Comparison of ENCODE assay signal across 17 cellular contexts in genomic region chr2:152706477-152707020, GRCh38. TPM values are rescaled to one million over a fixed set of nuclear protein-coding genes. Genes with fewer than 3 reads are reported as not detected.
A peak's percentile ranks its signal among the peaks of the same experiment; 100 is the strongest.
DNase-seq lines count a peak whose midpoint lies in the region; ATAC-seq, FAIRE-seq and TF ChIP-seq lines count a peak whose summit lies in the region.
"Had no signal": no experiment of that assay in that cellular context is flagged by ENCODE, and none has a peak within 500 bp of the region (broad histone marks: within the 10 kb centered on the region; RNA-seq: fewer than 3 reads in every experiment).

No MANE protein-coding gene starts in this region.

- no peak for DNase-seq in stimulated activated naive CD8-positive, alpha-beta T cell treated with anti-CD3 and anti-CD28 coated beads, Interleukin-15, amount 100 ng/mL, for 72 hours
- DNase-seq in astrocyte (ENCODE audit: low read depth) (no peak), progenitor cell of endocrine pancreas (ENCODE audit: low spot score, unreplicated experiment) (no peak), Karpas-422 (no peak), right atrium auricular region (ENCODE audit: low spot score) (no peak), putamen (ENCODE audit: low spot score) (no peak), NCI-H1417 (lab: John Stamatoyannopoulos, UW) (no peak)
- DNase-seq: 8988T; Calu3; CD8-positive, alpha-beta T cell; DMS79 treated with DMSO at 0.1 percent for 48 hours; GF-D8; HCEC 1CT had no signal

- ATAC-seq in stimulated activated naive CD8-positive, alpha-beta T cell treated with anti-CD3 and anti-CD28 coated beads, Interleukin-15, amount 100 ng/mL, for 72 hours: no peak
- ATAC-seq: CD8-positive, alpha-beta T cell had no signal

- peaks cover 5% of the 10 kb centered on the region for H3K36me3 ChIP-seq in astrocyte (ENCODE audit: insufficient read depth, low read length)
- H3K36me3 ChIP-seq in Karpas-422 (ENCODE audit: insufficient read depth, low read length): peaks cover 81% of the 10 kb centered on the region
- no peaks in the 10 kb centered on the region for H3K36me3 ChIP-seq in right atrium auricular region

- no peaks in the 10 kb centered on the region for H3K9me2 ChIP-seq in Karpas-422 (replicated peaks; ENCODE audit: insufficient read depth, low read length)

- H4K20me1 ChIP-seq in astrocyte (ENCODE audit: insufficient read depth, low read length) (peaks cover 95% of the 10 kb centered on the region), Karpas-422 (ENCODE audit: insufficient read depth, low read depth, low read length) (peaks cover 62% of the 10 kb centered on the region)

- H3K36me3 Mint-ChIP-seq in stimulated activated naive CD8-positive, alpha-beta T cell treated with anti-CD3 and anti-CD28 coated beads, Interleukin-15, Interleukin-2, amounts not matched to agents 100 ng/mL and 50 ng/mL, for 24 hours (ENCODE audit: low read depth): peaks cover 76% of the 10 kb centered on the region
- H3K36me3 Mint-ChIP-seq in astrocyte (ENCODE audit: low read depth, unreplicated experiment) (peaks cover 32% of the 10 kb centered on the region), progenitor cell of endocrine pancreas (ENCODE audit: insufficient read depth) (peaks cover 34% of the 10 kb centered on the region)

- H3K27ac Mint-ChIP-seq in stimulated activated naive CD8-positive, alpha-beta T cell treated with anti-CD3 and anti-CD28 coated beads, Interleukin-15, Interleukin-2, amounts not matched to agents 100 ng/mL and 50 ng/mL, for 24 hours: peak overlapping the region; percentile 67
- no peak overlapping the region for H3K27ac Mint-ChIP-seq in stimulated activated naive CD8-positive, alpha-beta T cell treated with anti-CD3 and anti-CD28 coated beads, Interleukin-15, amount 100 ng/mL, for 72 hours
- H3K27ac Mint-ChIP-seq in astrocyte (ENCODE audit: unreplicated experiment): peak overlapping the region; percentile 82
- H3K27ac Mint-ChIP-seq in progenitor cell of endocrine pancreas: peak overlapping the region; percentile 86
- H3K27ac Mint-ChIP-seq: B cell; CD8-positive, alpha-beta T cell had no signal

- H3K4me1 Mint-ChIP-seq in stimulated activated naive CD8-positive, alpha-beta T cell treated with anti-CD3 and anti-CD28 coated beads, Interleukin-15, Interleukin-2, amounts not matched to agents 100 ng/mL and 50 ng/mL, for 24 hours (ENCODE audit: low read depth): peaks cover 55% of the 10 kb centered on the region
- peaks cover 39% of the 10 kb centered on the region for H3K4me1 Mint-ChIP-seq in stimulated activated naive CD8-positive, alpha-beta T cell treated with anti-CD3 and anti-CD28 coated beads, Interleukin-15, amount 100 ng/mL, for 72 hours
- H3K4me1 Mint-ChIP-seq in astrocyte (ENCODE audit: low read depth, unreplicated experiment): peaks cover 16% of the 10 kb centered on the region
- H3K4me1 Mint-ChIP-seq in progenitor cell of endocrine pancreas (ENCODE audit: low read depth): peaks cover 27% of the 10 kb centered on the region

- H3K9me3 Mint-ChIP-seq in stimulated activated naive CD8-positive, alpha-beta T cell treated with anti-CD3 and anti-CD28 coated beads, Interleukin-15, Interleukin-2, amounts not matched to agents 100 ng/mL and 50 ng/mL, for 24 hours: peaks cover 11% of the 10 kb centered on the region
- H3K9me3 Mint-ChIP-seq in stimulated activated naive CD8-positive, alpha-beta T cell treated with anti-CD3 and anti-CD28 coated beads, Interleukin-15, amount 100 ng/mL, for 72 hours: peaks cover 1 to 14% of the 10 kb centered on the region in 2 donors
- no peaks in the 10 kb centered on the region for H3K9me3 Mint-ChIP-seq in astrocyte (ENCODE audit: unreplicated experiment)
- peaks cover 5% of the 10 kb centered on the region for H3K9me3 Mint-ChIP-seq in progenitor cell of endocrine pancreas (ENCODE audit: low read depth)

- no peaks in the 10 kb centered on the region for H3K27me3 Mint-ChIP-seq in stimulated activated naive CD8-positive, alpha-beta T cell treated with anti-CD3 and anti-CD28 coated beads, Interleukin-15, Interleukin-2, amounts not matched to agents 100 ng/mL and 50 ng/mL, for 24 hours
- H3K27me3 Mint-ChIP-seq in stimulated activated naive CD8-positive, alpha-beta T cell treated with anti-CD3 and anti-CD28 coated beads, Interleukin-15, amount 100 ng/mL, for 72 hours: no peaks in the 10 kb centered on the region
- no peaks in the 10 kb centered on the region for H3K27me3 Mint-ChIP-seq in astrocyte (ENCODE audit: low read depth, unreplicated experiment)
- no peaks in the 10 kb centered on the region for H3K27me3 Mint-ChIP-seq in progenitor cell of endocrine pancreas
- H3K27me3 Mint-ChIP-seq: B cell had no signal

- H3K27me3 ChIP-seq in astrocyte (ENCODE audit: insufficient read depth, low read length): no peaks in the 10 kb centered on the region
- H3K27me3 ChIP-seq in Karpas-422 (ENCODE audit: low read length): no peaks in the 10 kb centered on the region
- H3K27me3 ChIP-seq in right atrium auricular region: no peaks in the 10 kb centered on the region
- H3K27me3 ChIP-seq: BLaER1 treated with 17β-estradiol and CSF1 and Interleukin-3, amounts not matched to agents 10 nM and 100 nM had no signal

- H3K9ac ChIP-seq in astrocyte (ENCODE audit: low read length) (no peak overlapping the region), Karpas-422 (ENCODE audit: low read length) (no peak overlapping the region)
- H3K9ac ChIP-seq: BLaER1 treated with 17β-estradiol and CSF1 and Interleukin-3, amounts not matched to agents 10 nM and 100 nM had no signal

- no peaks in the 10 kb centered on the region for H3K4me1 ChIP-seq in astrocyte (ENCODE audit: insufficient read depth, low read length)
- H3K4me1 ChIP-seq in Karpas-422 (ENCODE audit: low read length): no peaks in the 10 kb centered on the region
- no peaks in the 10 kb centered on the region for H3K4me1 ChIP-seq in right atrium auricular region
- H3K4me1 ChIP-seq: BLaER1 treated with 17β-estradiol and CSF1 and Interleukin-3, amounts not matched to agents 10 nM and 100 nM had no signal

- H3K4me3 ChIP-seq in astrocyte (ENCODE audit: insufficient read depth, low read depth, low read length) (no peak overlapping the region), Karpas-422 (ENCODE audit: low read length) (no peak overlapping the region), right atrium auricular region (no peak overlapping the region)
- H3K4me3 ChIP-seq: BLaER1 treated with 17β-estradiol and CSF1 and Interleukin-3, amounts not matched to agents 10 nM and 100 nM had no signal

- FAIRE-seq in astrocyte (lab: Jason Lieb, UNC): no peak
- FAIRE-seq: H54 had no signal

- H3K4me2 ChIP-seq in astrocyte (ENCODE audit: low read length) (no peak overlapping the region), Karpas-422 (ENCODE audit: low read depth, low read length, poor library complexity, severe bottlenecking) (no peak overlapping the region)
- H3K4me2 ChIP-seq: BLaER1 treated with 17β-estradiol and CSF1 and Interleukin-3, amounts not matched to agents 10 nM and 100 nM had no signal

- H3K27ac ChIP-seq in astrocyte (ENCODE audit: low read depth, low read length): no peak overlapping the region
- no peak overlapping the region for H3K27ac ChIP-seq in Karpas-422 (ENCODE audit: low read length)
- H3K27ac ChIP-seq in right atrium auricular region: no peak overlapping the region
- H3K27ac ChIP-seq: BLaER1 treated with 17β-estradiol and CSF1 and Interleukin-3, amounts not matched to agents 10 nM and 100 nM had no signal

- no peak for TF ChIP-seq CTCF in astrocyte (IDR thresholded peaks at IDR 0.05; ENCODE audit: insufficient read depth, low read depth, low read length)
- no peak for TF ChIP-seq CTCF in progenitor cell of endocrine pancreas (IDR thresholded peaks at IDR 0.05; ENCODE audit: unreplicated experiment)
- TF ChIP-seq CTCF in right atrium auricular region (IDR thresholded peaks at IDR 0.05): no peak

- peaks cover 100% of the 10 kb centered on the region for H3K79me2 ChIP-seq in astrocyte (ENCODE audit: insufficient read depth, low read length)
- peaks cover 100% of the 10 kb centered on the region for H3K79me2 ChIP-seq in Karpas-422 (ENCODE audit: low read length)

- H3K4me3 Mint-ChIP-seq in stimulated activated naive CD8-positive, alpha-beta T cell treated with anti-CD3 and anti-CD28 coated beads, Interleukin-15, Interleukin-2, amounts not matched to agents 100 ng/mL and 50 ng/mL, for 24 hours: no peak overlapping the region
- no peak overlapping the region for H3K4me3 Mint-ChIP-seq in stimulated activated naive CD8-positive, alpha-beta T cell treated with anti-CD3 and anti-CD28 coated beads, Interleukin-15, amount 100 ng/mL, for 72 hours
- H3K4me3 Mint-ChIP-seq in astrocyte (ENCODE audit: unreplicated experiment): no peak overlapping the region
- no peak overlapping the region for H3K4me3 Mint-ChIP-seq in progenitor cell of endocrine pancreas (ENCODE audit: low read depth)
- H3K4me3 Mint-ChIP-seq: B cell; CD8-positive, alpha-beta T cell had no signal

- no peaks in the 10 kb centered on the region for H3K9me3 ChIP-seq in astrocyte (ENCODE audit: insufficient read depth, low read depth, low read length)
- H3K9me3 ChIP-seq in Karpas-422 (ENCODE audit: low read length): no peaks in the 10 kb centered on the region
- H3K9me3 ChIP-seq in right atrium auricular region: no peaks in the 10 kb centered on the region

- no peak overlapping the region for H2AFZ ChIP-seq in astrocyte (ENCODE audit: low read depth, low read length)
- no peak overlapping the region for H2AFZ ChIP-seq in Karpas-422 (ENCODE audit: low read length)

RNA-seq across cellular contexts. Expression of gene PRPF40A, which starts 10.7 kb away (rescaled TPM):
- total RNA-seq in astrocyte (126 and 131 TPM in 2 replicates), progenitor cell of endocrine pancreas (132 and 142 TPM in 2 replicates), right atrium auricular region (10 to 100 TPM; 31.2 to 44.6 TPM)
- 149 and 173 TPM in 2 replicates for total RNA-seq in Karpas-422 (2014; rRNA removed; shearing (Covaris generic); ENCODE audit: low replicate concordance)

RNA-seq across cellular contexts. Expression of gene ARL6IP6, which starts 11.9 kb away (rescaled TPM):
- total RNA-seq in astrocyte (17.0 and 18.1 TPM in 2 replicates), progenitor cell of endocrine pancreas (31.7 and 34.6 TPM in 2 replicates), right atrium auricular region (10 to 100 TPM in 1 of 2 donors, 1 to 10 TPM in 1; 7.5 to 10.0 TPM)
- total RNA-seq in Karpas-422 (2014; rRNA removed; shearing (Covaris generic); ENCODE audit: low replicate concordance): 29.5 and 69.7 TPM in 2 replicates

Comparison
In these comparisons a context has a peak if more than half of its experiments do, and no peak if none do; other contexts are left out.
1. H3K27ac Mint-ChIP-seq: peak in stimulated activated naive CD8-positive, alpha-beta T cell treated with anti-CD3 and anti-CD28 coated beads, Interleukin-15, Interleukin-2, amounts not matched to agents 100 ng/mL and 50 ng/mL, for 24 hours (single experiment), astrocyte (single experiment) and progenitor cell of endocrine pancreas (single experiment); none in stimulated activated naive CD8-positive, alpha-beta T cell treated with anti-CD3 and anti-CD28 coated beads, Interleukin-15, amount 100 ng/mL, for 72 hours (0 of 2).